3 cellular contexts compared by ENCODE assay signal in the genomic region with DNA sequence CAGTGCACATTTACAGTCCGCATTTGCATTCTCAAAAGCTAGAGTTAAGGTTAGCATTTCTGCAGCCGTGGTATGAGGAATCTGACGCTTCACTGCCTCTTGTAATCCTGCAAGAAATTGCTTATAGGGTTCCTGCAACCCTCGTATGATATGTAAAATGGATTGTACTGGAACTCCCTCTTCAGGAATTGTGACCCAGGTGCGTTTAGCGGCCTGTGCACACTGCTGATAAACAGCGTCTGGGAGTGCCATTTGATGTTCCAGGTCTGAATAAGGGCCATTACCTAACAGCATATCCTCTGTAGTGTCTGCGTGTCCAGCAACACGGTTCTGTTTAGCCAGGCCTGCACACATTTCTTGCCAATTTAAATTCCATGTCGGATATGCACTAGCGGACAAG.
TF ChIP-seq lines count a peak whose summit lies in the region.

No MANE protein-coding gene starts in this region.

TF ChIP-seq in Ishikawa, 13 proteins besides CTCF, POLR2A, EP300 and RAD21:
- peak; percentile 58 for TF ChIP-seq TEAD4 (IDR thresholded peaks at IDR 0.05)
- no peak for TF ChIP-seq YY1 (IDR thresholded peaks at IDR 0.05; ENCODE audit: low read depth)
- no peak for TF ChIP-seq TAF1 (IDR thresholded peaks at IDR 0.05; ENCODE audit: low read depth)
- no peak for TF ChIP-seq TCF12 (IDR thresholded peaks at IDR 0.05; ENCODE audit: low read depth)
- TF ChIP-seq NFIC (IDR thresholded peaks at IDR 0.05): peak; percentile 34
- TF ChIP-seq, protein P1, sequence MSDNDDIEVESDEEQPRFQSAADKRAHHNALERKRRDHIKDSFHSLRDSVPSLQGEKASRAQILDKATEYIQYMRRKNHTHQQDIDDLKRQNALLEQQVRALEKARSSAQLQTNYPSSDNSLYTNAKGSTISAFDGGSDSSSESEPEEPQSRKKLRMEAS (IDR thresholded peaks at IDR 0.05): no peak; the same call in 1 of the 2 replicates
- TF ChIP-seq EGR1 (IDR thresholded peaks at IDR 0.05): no peak
- 0 out of 2 replicates have a peak, but pooled peaks have one; percentile 20 for TF ChIP-seq CEBPB (IDR thresholded peaks at IDR 0.05)
- no peak for TF ChIP-seq CREB1 (IDR thresholded peaks at IDR 0.05; ENCODE audit: low read depth)

TF ChIP-seq in K562, 482 proteins besides CTCF, POLR2A, EP300 and RAD21:
- TF ChIP-seq SAFB2 (IDR thresholded peaks at IDR 0.05; ENCODE audit: borderline replicate concordance, low read depth, low read length, severe bottlenecking) (no peak), RFX1 (IDR thresholded peaks at IDR 0.05) (no peak), GTF2F1 (IDR thresholded peaks at IDR 0.05; ENCODE audit: low read depth, low read length) (no peak), ZNF253 (CRISPR knock-in tag; conservative IDR thresholded peaks at IDR 0.05) (no peak), PCBP2 (IDR thresholded peaks at IDR 0.05; ENCODE audit: low read depth, low read length, poor library complexity, severe bottlenecking) (no peak), ZNF121 (CRISPR knock-in tag; conservative IDR thresholded peaks at IDR 0.05) (no peak), ZNF174 (CRISPR knock-in tag; IDR thresholded peaks at IDR 0.05) (no peak), HSF4 (CRISPR knock-in tag; IDR thresholded peaks at IDR 0.05; ENCODE audit: borderline replicate concordance) (no peak), TRIM24 (IDR thresholded peaks at IDR 0.05) (no peak), HDGF (IDR thresholded peaks at IDR 0.05) (no peak), HDAC2 (IDR thresholded peaks at IDR 0.05) (no peak)
- TF ChIP-seq, protein P2, sequence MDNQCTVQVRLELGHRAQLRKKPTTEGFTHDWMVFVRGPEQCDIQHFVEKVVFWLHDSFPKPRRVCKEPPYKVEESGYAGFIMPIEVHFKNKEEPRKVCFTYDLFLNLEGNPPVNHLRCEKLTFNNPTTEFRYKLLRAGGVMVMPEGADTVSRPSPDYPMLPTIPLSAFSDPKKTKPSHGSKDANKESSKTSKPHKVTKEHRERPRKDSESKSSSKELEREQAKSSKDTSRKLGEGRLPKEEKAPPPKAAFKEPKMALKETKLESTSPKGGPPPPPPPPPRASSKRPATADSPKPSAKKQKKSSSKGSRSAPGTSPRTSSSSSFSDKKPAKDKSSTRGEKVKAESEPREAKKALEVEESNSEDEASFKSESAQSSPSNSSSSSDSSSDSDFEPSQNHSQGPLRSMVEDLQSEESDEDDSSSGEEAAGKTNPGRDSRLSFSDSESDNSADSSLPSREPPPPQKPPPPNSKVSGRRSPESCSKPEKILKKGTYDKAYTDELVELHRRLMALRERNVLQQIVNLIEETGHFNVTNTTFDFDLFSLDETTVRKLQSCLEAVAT (IDR thresholded peaks at IDR 0.05): no peak

TF ChIP-seq in neural cell, 6 proteins besides CTCF, POLR2A, EP300 and RAD21:
- TF ChIP-seq, protein P3, sequence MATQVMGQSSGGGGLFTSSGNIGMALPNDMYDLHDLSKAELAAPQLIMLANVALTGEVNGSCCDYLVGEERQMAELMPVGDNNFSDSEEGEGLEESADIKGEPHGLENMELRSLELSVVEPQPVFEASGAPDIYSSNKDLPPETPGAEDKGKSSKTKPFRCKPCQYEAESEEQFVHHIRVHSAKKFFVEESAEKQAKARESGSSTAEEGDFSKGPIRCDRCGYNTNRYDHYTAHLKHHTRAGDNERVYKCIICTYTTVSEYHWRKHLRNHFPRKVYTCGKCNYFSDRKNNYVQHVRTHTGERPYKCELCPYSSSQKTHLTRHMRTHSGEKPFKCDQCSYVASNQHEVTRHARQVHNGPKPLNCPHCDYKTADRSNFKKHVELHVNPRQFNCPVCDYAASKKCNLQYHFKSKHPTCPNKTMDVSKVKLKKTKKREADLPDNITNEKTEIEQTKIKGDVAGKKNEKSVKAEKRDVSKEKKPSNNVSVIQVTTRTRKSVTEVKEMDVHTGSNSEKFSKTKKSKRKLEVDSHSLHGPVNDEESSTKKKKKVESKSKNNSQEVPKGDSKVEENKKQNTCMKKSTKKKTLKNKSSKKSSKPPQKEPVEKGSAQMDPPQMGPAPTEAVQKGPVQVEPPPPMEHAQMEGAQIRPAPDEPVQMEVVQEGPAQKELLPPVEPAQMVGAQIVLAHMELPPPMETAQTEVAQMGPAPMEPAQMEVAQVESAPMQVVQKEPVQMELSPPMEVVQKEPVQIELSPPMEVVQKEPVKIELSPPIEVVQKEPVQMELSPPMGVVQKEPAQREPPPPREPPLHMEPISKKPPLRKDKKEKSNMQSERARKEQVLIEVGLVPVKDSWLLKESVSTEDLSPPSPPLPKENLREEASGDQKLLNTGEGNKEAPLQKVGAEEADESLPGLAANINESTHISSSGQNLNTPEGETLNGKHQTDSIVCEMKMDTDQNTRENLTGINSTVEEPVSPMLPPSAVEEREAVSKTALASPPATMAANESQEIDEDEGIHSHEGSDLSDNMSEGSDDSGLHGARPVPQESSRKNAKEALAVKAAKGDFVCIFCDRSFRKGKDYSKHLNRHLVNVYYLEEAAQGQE (IDR thresholded peaks at IDR 0.05; ENCODE audit: borderline replicate concordance): no peak
- TF ChIP-seq POLR2AphosphoS5 (IDR thresholded peaks at IDR 0.05) (no peak), TAF1 (IDR thresholded peaks at IDR 0.05; ENCODE audit: low read depth) (no peak), EZH2 (IDR thresholded peaks at IDR 0.05; ENCODE audit: borderline replicate concordance, insufficient read depth, low read length, poor library complexity, severe bottlenecking) (no peak), SMC3 (conservative IDR thresholded peaks at IDR 0.05; ENCODE audit: poor library complexity) (no peak), MXI1 (conservative IDR thresholded peaks at IDR 0.05; ENCODE audit: poor library complexity, severe bottlenecking) (no peak)
